In the genomic region with DNA sequence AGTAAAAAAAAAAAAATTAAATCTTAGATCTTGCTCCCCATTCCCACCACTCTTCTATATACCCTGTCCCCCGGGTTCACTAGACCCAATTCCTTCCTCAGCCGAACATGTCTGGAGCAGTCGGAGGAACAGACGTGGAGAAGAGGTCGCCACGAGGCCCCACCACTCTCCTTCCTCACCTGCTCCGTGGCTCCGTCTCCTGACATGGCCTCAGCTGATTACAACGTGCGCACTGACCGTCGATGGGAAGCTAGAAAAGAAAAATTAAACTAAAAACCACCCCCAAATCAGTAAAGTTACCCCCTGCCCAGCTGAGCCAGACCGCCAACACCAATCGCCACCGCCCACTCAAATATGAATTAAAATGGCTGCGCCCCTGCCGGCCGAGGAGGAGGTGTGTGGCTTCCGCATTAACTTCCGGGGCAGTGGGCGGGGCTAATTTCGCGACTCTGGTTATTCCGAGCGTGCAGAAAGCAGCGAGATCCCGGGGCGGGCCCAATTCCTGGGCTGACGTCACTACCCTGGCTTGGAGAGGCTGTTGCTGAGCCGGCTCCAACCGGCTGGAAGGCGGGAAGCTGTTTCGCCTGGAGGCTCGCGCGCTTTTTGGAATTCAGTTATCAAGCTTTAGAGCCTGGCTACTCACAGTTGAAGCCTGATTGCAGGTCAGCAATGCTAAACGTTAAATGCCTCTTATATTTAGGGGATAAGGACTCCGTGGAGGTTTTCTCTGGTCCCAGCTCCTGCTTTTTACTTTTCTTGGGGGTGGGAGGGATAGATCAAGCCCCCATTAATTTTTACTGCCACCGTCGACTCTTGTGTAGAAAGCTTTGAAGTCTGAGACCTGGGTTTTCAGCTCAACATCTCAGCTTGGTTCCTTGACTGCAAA, we compare ENCODE assay signal across 1 cellular context.
TF ChIP-seq lines count a peak whose summit lies in the region.

Gene CSTF3 (minus strand): TSS at position 361 of the 886 bp plus-strand sequence. CDS start 155 bp downstream, at position 206.

TF ChIP-seq in K562, 482 proteins besides CTCF, POLR2A, EP300 and RAD21 (continued from another document and continues in another):
- TF ChIP-seq, protein P1, sequence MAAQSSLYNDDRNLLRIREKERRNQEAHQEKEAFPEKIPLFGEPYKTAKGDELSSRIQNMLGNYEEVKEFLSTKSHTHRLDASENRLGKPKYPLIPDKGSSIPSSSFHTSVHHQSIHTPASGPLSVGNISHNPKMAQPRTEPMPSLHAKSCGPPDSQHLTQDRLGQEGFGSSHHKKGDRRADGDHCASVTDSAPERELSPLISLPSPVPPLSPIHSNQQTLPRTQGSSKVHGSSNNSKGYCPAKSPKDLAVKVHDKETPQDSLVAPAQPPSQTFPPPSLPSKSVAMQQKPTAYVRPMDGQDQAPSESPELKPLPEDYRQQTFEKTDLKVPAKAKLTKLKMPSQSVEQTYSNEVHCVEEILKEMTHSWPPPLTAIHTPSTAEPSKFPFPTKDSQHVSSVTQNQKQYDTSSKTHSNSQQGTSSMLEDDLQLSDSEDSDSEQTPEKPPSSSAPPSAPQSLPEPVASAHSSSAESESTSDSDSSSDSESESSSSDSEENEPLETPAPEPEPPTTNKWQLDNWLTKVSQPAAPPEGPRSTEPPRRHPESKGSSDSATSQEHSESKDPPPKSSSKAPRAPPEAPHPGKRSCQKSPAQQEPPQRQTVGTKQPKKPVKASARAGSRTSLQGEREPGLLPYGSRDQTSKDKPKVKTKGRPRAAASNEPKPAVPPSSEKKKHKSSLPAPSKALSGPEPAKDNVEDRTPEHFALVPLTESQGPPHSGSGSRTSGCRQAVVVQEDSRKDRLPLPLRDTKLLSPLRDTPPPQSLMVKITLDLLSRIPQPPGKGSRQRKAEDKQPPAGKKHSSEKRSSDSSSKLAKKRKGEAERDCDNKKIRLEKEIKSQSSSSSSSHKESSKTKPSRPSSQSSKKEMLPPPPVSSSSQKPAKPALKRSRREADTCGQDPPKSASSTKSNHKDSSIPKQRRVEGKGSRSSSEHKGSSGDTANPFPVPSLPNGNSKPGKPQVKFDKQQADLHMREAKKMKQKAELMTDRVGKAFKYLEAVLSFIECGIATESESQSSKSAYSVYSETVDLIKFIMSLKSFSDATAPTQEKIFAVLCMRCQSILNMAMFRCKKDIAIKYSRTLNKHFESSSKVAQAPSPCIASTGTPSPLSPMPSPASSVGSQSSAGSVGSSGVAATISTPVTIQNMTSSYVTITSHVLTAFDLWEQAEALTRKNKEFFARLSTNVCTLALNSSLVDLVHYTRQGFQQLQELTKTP (IDR thresholded peaks at IDR 0.05; ENCODE audit: low read depth in 1 of 2, partially characterized antibody in 2 of 2): peak in 1 of 2 experiments; percentile 50
- TF ChIP-seq BACH1 (tag; IDR thresholded peaks at IDR 0.05): peak; percentile 76
- TF ChIP-seq BDP1 (IDR thresholded peaks at IDR 0.05; ENCODE audit: insufficient read depth, insufficient read length): no peak
- TF ChIP-seq ZNF239 (CRISPR knock-in tag; IDR thresholded peaks at IDR 0.05): no peak
- no peak for TF ChIP-seq TSC22D4 (tag; IDR thresholded peaks at IDR 0.05)
- no peak for TF ChIP-seq ILF3 (IDR thresholded peaks at IDR 0.05; ENCODE audit: borderline replicate concordance)
- peak; percentile 57 for TF ChIP-seq ESRRA (IDR thresholded peaks at IDR 0.05; ENCODE audit: borderline replicate concordance, low read depth)
- TF ChIP-seq SIN3B (IDR thresholded peaks at IDR 0.05; ENCODE audit: low read depth): 0 out of 2 replicates have a peak, but pooled peaks have one; percentile 6
- no peak for TF ChIP-seq COPS2 (conservative IDR thresholded peaks at IDR 0.05)
- TF ChIP-seq ZNF311 (CRISPR knock-in tag; IDR thresholded peaks at IDR 0.05): peak; percentile 86
- TF ChIP-seq, protein P2, sequence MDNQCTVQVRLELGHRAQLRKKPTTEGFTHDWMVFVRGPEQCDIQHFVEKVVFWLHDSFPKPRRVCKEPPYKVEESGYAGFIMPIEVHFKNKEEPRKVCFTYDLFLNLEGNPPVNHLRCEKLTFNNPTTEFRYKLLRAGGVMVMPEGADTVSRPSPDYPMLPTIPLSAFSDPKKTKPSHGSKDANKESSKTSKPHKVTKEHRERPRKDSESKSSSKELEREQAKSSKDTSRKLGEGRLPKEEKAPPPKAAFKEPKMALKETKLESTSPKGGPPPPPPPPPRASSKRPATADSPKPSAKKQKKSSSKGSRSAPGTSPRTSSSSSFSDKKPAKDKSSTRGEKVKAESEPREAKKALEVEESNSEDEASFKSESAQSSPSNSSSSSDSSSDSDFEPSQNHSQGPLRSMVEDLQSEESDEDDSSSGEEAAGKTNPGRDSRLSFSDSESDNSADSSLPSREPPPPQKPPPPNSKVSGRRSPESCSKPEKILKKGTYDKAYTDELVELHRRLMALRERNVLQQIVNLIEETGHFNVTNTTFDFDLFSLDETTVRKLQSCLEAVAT (IDR thresholded peaks at IDR 0.05): peak; percentile 84 to 86; a peak in 3 of 4 replicates
- TF ChIP-seq FOS (IDR thresholded peaks at IDR 0.05; ENCODE audit: extremely low read depth, insufficient read length): no peak
- no peak for TF ChIP-seq PRPF4 (IDR thresholded peaks at IDR 0.05; ENCODE audit: insufficient read depth, low read depth, low read length, poor library complexity, severe bottlenecking)
- 0 out of 2 replicates have a peak, but pooled peaks have one; percentile 56 for TF ChIP-seq MTA1 (IDR thresholded peaks at IDR 0.05; ENCODE audit: borderline replicate concordance)
- peak; percentile 87 for TF ChIP-seq POLR2AphosphoS5 (IDR thresholded peaks at IDR 0.05; ENCODE audit: control insufficient read depth, insufficient read depth, low read depth, low read length)
- peak; percentile 82; the same call in 1 of the 2 replicates for TF ChIP-seq ZNF175 (CRISPR knock-in tag; IDR thresholded peaks at IDR 0.05; ENCODE audit: low read depth)
- TF ChIP-seq, protein P3, sequence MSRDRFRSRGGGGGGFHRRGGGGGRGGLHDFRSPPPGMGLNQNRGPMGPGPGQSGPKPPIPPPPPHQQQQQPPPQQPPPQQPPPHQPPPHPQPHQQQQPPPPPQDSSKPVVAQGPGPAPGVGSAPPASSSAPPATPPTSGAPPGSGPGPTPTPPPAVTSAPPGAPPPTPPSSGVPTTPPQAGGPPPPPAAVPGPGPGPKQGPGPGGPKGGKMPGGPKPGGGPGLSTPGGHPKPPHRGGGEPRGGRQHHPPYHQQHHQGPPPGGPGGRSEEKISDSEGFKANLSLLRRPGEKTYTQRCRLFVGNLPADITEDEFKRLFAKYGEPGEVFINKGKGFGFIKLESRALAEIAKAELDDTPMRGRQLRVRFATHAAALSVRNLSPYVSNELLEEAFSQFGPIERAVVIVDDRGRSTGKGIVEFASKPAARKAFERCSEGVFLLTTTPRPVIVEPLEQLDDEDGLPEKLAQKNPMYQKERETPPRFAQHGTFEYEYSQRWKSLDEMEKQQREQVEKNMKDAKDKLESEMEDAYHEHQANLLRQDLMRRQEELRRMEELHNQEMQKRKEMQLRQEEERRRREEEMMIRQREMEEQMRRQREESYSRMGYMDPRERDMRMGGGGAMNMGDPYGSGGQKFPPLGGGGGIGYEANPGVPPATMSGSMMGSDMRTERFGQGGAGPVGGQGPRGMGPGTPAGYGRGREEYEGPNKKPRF (IDR thresholded peaks at IDR 0.05; ENCODE audit: low read depth, low read length): no peak
- no peak for TF ChIP-seq SP2 (IDR thresholded peaks at IDR 0.05; ENCODE audit: extremely low read depth, low read depth, low read length, poor library complexity, severe bottlenecking)
- no peak for TF ChIP-seq ZNF561 (CRISPR knock-in tag; conservative IDR thresholded peaks at IDR 0.05)
- TF ChIP-seq PML (IDR thresholded peaks at IDR 0.05; ENCODE audit: low read length): peak; percentile 88
- no peak for TF ChIP-seq WHSC1 (IDR thresholded peaks at IDR 0.05; ENCODE audit: low read length)
- TF ChIP-seq ELF2 (CRISPR knock-in tag; IDR thresholded peaks at IDR 0.05): 0 out of 2 replicates have a peak, but pooled peaks have one; percentile 44
- TF ChIP-seq, protein P4, sequence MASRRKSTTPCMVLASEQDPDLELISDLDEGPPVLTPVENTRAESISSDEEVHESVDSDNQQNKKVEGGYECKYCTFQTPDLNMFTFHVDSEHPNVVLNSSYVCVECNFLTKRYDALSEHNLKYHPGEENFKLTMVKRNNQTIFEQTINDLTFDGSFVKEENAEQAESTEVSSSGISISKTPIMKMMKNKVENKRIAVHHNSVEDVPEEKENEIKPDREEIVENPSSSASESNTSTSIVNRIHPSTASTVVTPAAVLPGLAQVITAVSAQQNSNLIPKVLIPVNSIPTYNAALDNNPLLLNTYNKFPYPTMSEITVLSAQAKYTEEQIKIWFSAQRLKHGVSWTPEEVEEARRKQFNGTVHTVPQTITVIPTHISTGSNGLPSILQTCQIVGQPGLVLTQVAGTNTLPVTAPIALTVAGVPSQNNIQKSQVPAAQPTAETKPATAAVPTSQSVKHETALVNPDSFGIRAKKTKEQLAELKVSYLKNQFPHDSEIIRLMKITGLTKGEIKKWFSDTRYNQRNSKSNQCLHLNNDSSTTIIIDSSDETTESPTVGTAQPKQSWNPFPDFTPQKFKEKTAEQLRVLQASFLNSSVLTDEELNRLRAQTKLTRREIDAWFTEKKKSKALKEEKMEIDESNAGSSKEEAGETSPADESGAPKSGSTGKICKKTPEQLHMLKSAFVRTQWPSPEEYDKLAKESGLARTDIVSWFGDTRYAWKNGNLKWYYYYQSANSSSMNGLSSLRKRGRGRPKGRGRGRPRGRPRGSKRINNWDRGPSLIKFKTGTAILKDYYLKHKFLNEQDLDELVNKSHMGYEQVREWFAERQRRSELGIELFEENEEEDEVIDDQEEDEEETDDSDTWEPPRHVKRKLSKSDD (conservative IDR thresholded peaks at IDR 0.05; ENCODE audit: low read length): no peak
- TF ChIP-seq ATF4 (CRISPR knock-in tag; IDR thresholded peaks at IDR 0.05): no peak
- TF ChIP-seq DMBX1 (CRISPR knock-in tag; IDR thresholded peaks at IDR 0.05; ENCODE audit: borderline replicate concordance): peak; percentile 92
- TF ChIP-seq MCM5 (IDR thresholded peaks at IDR 0.05; ENCODE audit: low read depth): no peak
- TF ChIP-seq SAFB2 (IDR thresholded peaks at IDR 0.05; ENCODE audit: borderline replicate concordance, low read depth, low read length, severe bottlenecking): no peak
- TF ChIP-seq TGIF2 (CRISPR knock-in tag; IDR thresholded peaks at IDR 0.05): peak; percentile 63; the same call in 1 of the 2 replicates
- TF ChIP-seq, protein P5, sequence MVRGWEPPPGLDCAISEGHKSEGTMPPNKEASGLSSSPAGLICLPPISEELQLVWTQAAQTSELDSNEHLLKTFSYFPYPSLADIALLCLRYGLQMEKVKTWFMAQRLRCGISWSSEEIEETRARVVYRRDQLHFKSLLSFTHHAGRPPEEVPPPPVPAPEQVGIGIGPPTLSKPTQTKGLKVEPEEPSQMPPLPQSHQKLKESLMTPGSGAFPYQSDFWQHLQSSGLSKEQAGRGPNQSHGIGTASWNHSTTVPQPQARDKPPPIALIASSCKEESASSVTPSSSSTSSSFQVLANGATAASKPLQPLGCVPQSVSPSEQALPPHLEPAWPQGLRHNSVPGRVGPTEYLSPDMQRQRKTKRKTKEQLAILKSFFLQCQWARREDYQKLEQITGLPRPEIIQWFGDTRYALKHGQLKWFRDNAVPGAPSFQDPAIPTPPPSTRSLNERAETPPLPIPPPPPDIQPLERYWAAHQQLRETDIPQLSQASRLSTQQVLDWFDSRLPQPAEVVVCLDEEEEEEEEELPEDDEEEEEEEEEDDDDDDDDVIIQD (CRISPR knock-in tag; IDR thresholded peaks at IDR 0.05): no peak
- TF ChIP-seq, protein P6, sequence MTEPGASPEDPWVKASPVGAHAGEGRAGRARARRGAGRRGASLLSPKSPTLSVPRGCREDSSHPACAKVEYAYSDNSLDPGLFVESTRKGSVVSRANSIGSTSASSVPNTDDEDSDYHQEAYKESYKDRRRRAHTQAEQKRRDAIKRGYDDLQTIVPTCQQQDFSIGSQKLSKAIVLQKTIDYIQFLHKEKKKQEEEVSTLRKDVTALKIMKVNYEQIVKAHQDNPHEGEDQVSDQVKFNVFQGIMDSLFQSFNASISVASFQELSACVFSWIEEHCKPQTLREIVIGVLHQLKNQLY (CRISPR knock-in tag; conservative IDR thresholded peaks at IDR 0.05): peak in 1 of 2 experiments; percentile 94; a peak in 2 of 4 replicates
- no peak for TF ChIP-seq SMARCB1 (IDR thresholded peaks at IDR 0.05; ENCODE audit: insufficient read length, low read depth)
- TF ChIP-seq EP400 (IDR thresholded peaks at IDR 0.05): peak; percentile 100
- no peak for TF ChIP-seq FOXO4 (CRISPR knock-in tag; IDR thresholded peaks at IDR 0.05)
- TF ChIP-seq ZNF639 (CRISPR knock-in tag; conservative IDR thresholded peaks at IDR 0.05 in 1 of 2, IDR thresholded peaks at IDR 0.05 in 1 of 2): peak in 1 of 2 experiments; percentile 87; a peak in 2 of 4 replicates
- no peak for TF ChIP-seq HDAC6 (IDR thresholded peaks at IDR 0.05; ENCODE audit: low read depth, low read length)
- no peak for TF ChIP-seq ZNF174 (CRISPR knock-in tag; IDR thresholded peaks at IDR 0.05)
- TF ChIP-seq RBM22 (IDR thresholded peaks at IDR 0.05; ENCODE audit: low read depth, low read length, poor library complexity, severe bottlenecking): peak; percentile 29
- TF ChIP-seq ZNF511 (CRISPR knock-in tag; IDR thresholded peaks at IDR 0.05): peak; percentile 96
- 0 out of 2 replicates have a peak, but pooled peaks have one; percentile 62 for TF ChIP-seq ZNF197 (CRISPR knock-in tag; IDR thresholded peaks at IDR 0.05; ENCODE audit: low read depth)
